In genomic region chr9:130834371-130835311, GRCh38 we compare ENCODE assay signal across 1 cellular context.
TF ChIP-seq lines count a peak whose summit lies in the region.

Gene ABL1 (plus strand): TSS chr9:130835254. CDS start chr9:130835447, 193 bp downstream.

TF ChIP-seq in GM12878, 131 proteins besides CTCF, POLR2A, EP300 and RAD21 (continued from another document):
- TF ChIP-seq NKRF (conservative IDR thresholded peaks at IDR 0.05) (peak; percentile 24; the same call in 1 of the 2 replicates), YY1 (IDR thresholded peaks at IDR 0.05; ENCODE audit: low read depth, low read length) (peak; percentile 22; the same call in 1 of the 2 replicates), IKZF1 (conservative IDR thresholded peaks at IDR 0.05) (peak; percentile 68), PML (IDR thresholded peaks at IDR 0.05; ENCODE audit: low read length) (peak; percentile 50; the same call in 1 of the 2 replicates), SMARCA5 (IDR thresholded peaks at IDR 0.05) (no peak), MTA2 (IDR thresholded peaks at IDR 0.05; ENCODE audit: low read depth) (peak; percentile 55), CREM (IDR thresholded peaks at IDR 0.05; ENCODE audit: low read depth) (peak; percentile 75), DPF2 (IDR thresholded peaks at IDR 0.05) (peak; percentile 17; the same call in 1 of the 2 replicates), MTA3 (IDR thresholded peaks at IDR 0.05; ENCODE audit: borderline replicate concordance, low read length) (no peak), POLR2AphosphoS5 (IDR thresholded peaks at IDR 0.05; ENCODE audit: low read length) (peak; percentile 86), PKNOX1 (IDR thresholded peaks at IDR 0.05) (no peak), MAX (IDR thresholded peaks at IDR 0.05; ENCODE audit: low read depth, low read length) (peak; percentile 83), SREBF2 (IDR thresholded peaks at IDR 0.05; ENCODE audit: low read length) (no peak), ZNF592 (IDR thresholded peaks at IDR 0.05) (no peak), LARP7 (IDR thresholded peaks at IDR 0.05) (peak; percentile 51), KDM1A (IDR thresholded peaks at IDR 0.05; ENCODE audit: borderline replicate concordance) (no peak), SKIL (IDR thresholded peaks at IDR 0.05; ENCODE audit: low read depth, poor library complexity, severe bottlenecking) (peak; percentile 59), IRF4 (IDR thresholded peaks at IDR 0.05; ENCODE audit: low read depth, low read length) (peak; percentile 24; the same call in 1 of the 2 replicates), NBN (IDR thresholded peaks at IDR 0.05) (peak; percentile 74; the same call in 1 of the 2 replicates), ETV6 (conservative IDR thresholded peaks at IDR 0.05 in 1 of 2, IDR thresholded peaks at IDR 0.05 in 1 of 2; ENCODE audit: borderline replicate concordance in 1 of 2, low read depth in 1 of 2) (peak in 1 of 2 experiments; percentile 59; a peak in 2 of 4 replicates), ATF3 (IDR thresholded peaks at IDR 0.05; ENCODE audit: borderline replicate concordance, extremely low read depth, low read depth, low read length) (no peak), ATF7 (IDR thresholded peaks at IDR 0.05; ENCODE audit: low read depth) (peak; percentile 82), SRF (IDR thresholded peaks at IDR 0.05; ENCODE audit: low read depth in 2 of 2, low read length in 2 of 2) (no peak), MLLT1 (IDR thresholded peaks at IDR 0.05) (peak; percentile 68), NFIC (IDR thresholded peaks at IDR 0.05; ENCODE audit: low read depth, low read length) (no peak), RAD51 (IDR thresholded peaks at IDR 0.05) (peak; percentile 44; the same call in 1 of the 2 replicates), SMAD1 (IDR thresholded peaks at IDR 0.05; ENCODE audit: low read depth, partially characterized antibody) (no peak), ATF2 (IDR thresholded peaks at IDR 0.05; ENCODE audit: low read length) (0 out of 2 replicates have a peak, but pooled peaks have one; percentile 37), PAX5 (IDR thresholded peaks at IDR 0.05; ENCODE audit: borderline replicate concordance, low read depth, low read length) (peak; percentile 53; the same call in 1 of the 2 replicates), BHLHE40 (IDR thresholded peaks at IDR 0.05; ENCODE audit: borderline replicate concordance in 1 of 2, low read depth in 2 of 2, low read length in 1 of 2) (peak; percentile 97), ZNF274 (IDR thresholded peaks at IDR 0.05; ENCODE audit: insufficient read depth, insufficient read length) (no peak), ZNF687 (IDR thresholded peaks at IDR 0.05) (peak; percentile 78), WRNIP1 (IDR thresholded peaks at IDR 0.05; ENCODE audit: borderline replicate concordance, low read depth, low read length) (no peak), ZZZ3 (IDR thresholded peaks at IDR 0.05; ENCODE audit: control insufficient read depth, insufficient read length, low read depth) (no peak), ASH2L (IDR thresholded peaks at IDR 0.05; ENCODE audit: borderline replicate concordance, low read depth) (no peak), POU2F2 (IDR thresholded peaks at IDR 0.05; ENCODE audit: borderline replicate concordance, low read depth, low read length) (peak; percentile 61; the same call in 1 of the 3 replicates), BACH1 (IDR thresholded peaks at IDR 0.05; ENCODE audit: borderline replicate concordance) (0 out of 2 replicates have a peak, but pooled peaks have one; percentile 20), EED (IDR thresholded peaks at IDR 0.05; ENCODE audit: low read depth) (0 out of 2 replicates have a peak, but pooled peaks have one; percentile 47), MXI1 (IDR thresholded peaks at IDR 0.05; ENCODE audit: low read depth, low read length) (peak; percentile 60; the same call in 1 of the 2 replicates), NR2F1 (conservative IDR thresholded peaks at IDR 0.05) (0 out of 2 replicates have a peak, but pooled peaks have one; percentile 42), TCF12 (IDR thresholded peaks at IDR 0.05; ENCODE audit: low read depth, low read length) (peak; percentile 30; the same call in 1 of the 2 replicates), RCOR1 (conservative IDR thresholded peaks at IDR 0.05; ENCODE audit: low read depth, low read length) (0 out of 2 replicates have a peak, but pooled peaks have one; percentile 68), NFXL1 (IDR thresholded peaks at IDR 0.05; ENCODE audit: borderline replicate concordance) (no peak), CHD1 (IDR thresholded peaks at IDR 0.05; ENCODE audit: low read depth, low read length) (no peak), RELA (IDR thresholded peaks at IDR 0.05; ENCODE audit: borderline replicate concordance, partially characterized antibody) (no peak)
